ENCODE assay signal across 1 cellular context in the genomic region with DNA sequence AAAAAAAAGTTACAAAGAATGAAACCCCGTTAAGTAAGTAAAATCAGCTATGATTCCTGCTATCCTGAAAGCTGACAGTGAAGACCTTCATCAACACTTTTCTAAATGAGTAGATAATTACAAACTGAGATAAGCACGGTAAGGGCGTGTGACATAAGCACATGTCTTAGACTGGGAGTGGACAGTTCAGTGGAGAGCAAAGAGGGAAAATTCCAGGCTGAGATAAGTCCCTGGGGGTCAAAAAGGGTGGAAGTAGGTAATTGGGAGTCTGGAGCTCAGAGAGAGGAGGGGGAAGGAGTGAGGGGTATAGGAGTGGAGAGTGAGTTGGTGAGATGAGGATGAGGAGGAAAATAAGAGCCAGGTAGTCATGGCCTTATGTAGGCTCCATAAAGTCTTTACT.
TF ChIP-seq lines count a peak whose summit lies in the region.

No MANE protein-coding gene starts in this region.

TF ChIP-seq in H1, 55 proteins besides CTCF, POLR2A, EP300 and RAD21:
- no peak for TF ChIP-seq CHD2 (IDR thresholded peaks at IDR 0.05; ENCODE audit: low read length)
- TF ChIP-seq CBX8 (IDR thresholded peaks at IDR 0.05; ENCODE audit: borderline replicate concordance, low read depth, low read length), result no peak
- TF ChIP-seq CTBP2 (IDR thresholded peaks at IDR 0.05; ENCODE audit: borderline replicate concordance, insufficient read depth, insufficient read length, low read length), result no peak
- TF ChIP-seq SP2 (IDR thresholded peaks at IDR 0.05; ENCODE audit: low read length), result no peak
- no peak for TF ChIP-seq KDM5A (IDR thresholded peaks at IDR 0.05; ENCODE audit: low read length)
- TF ChIP-seq, protein P1, sequence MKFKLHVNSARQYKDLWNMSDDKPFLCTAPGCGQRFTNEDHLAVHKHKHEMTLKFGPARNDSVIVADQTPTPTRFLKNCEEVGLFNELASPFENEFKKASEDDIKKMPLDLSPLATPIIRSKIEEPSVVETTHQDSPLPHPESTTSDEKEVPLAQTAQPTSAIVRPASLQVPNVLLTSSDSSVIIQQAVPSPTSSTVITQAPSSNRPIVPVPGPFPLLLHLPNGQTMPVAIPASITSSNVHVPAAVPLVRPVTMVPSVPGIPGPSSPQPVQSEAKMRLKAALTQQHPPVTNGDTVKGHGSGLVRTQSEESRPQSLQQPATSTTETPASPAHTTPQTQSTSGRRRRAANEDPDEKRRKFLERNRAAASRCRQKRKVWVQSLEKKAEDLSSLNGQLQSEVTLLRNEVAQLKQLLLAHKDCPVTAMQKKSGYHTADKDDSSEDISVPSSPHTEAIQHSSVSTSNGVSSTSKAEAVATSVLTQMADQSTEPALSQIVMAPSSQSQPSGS (IDR thresholded peaks at IDR 0.05; ENCODE audit: low read length), result no peak
- no peak for TF ChIP-seq JUND (IDR thresholded peaks at IDR 0.05; ENCODE audit: low read length)
- TF ChIP-seq BCL11A (IDR thresholded peaks at IDR 0.05; ENCODE audit: low read depth in 2 of 2, low read length in 2 of 2), result no peak
- TF ChIP-seq NRF1 (IDR thresholded peaks at IDR 0.05; ENCODE audit: low read depth, low read length), result no peak
- TF ChIP-seq, protein P2, sequence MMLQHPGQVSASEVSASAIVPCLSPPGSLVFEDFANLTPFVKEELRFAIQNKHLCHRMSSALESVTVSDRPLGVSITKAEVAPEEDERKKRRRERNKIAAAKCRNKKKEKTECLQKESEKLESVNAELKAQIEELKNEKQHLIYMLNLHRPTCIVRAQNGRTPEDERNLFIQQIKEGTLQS (IDR thresholded peaks at IDR 0.05; ENCODE audit: insufficient read depth, low read depth, low read length), result no peak
- TF ChIP-seq KDM1A (IDR thresholded peaks at IDR 0.05; ENCODE audit: borderline replicate concordance, low read length), result no peak
- TF ChIP-seq ZNF274 (IDR thresholded peaks at IDR 0.05; ENCODE audit: borderline replicate concordance, extremely low read depth, low read length), result no peak
- TF ChIP-seq JUN (IDR thresholded peaks at IDR 0.05; ENCODE audit: low read depth, low read length), result no peak
- no peak for TF ChIP-seq SIX5 (IDR thresholded peaks at IDR 0.05; ENCODE audit: low read depth, low read length)
- TF ChIP-seq TCF12 (IDR thresholded peaks at IDR 0.05; ENCODE audit: low read depth, low read length), result no peak
- no peak for TF ChIP-seq PHF8 (conservative IDR thresholded peaks at IDR 0.05; ENCODE audit: low read depth, low read length)
- no peak for TF ChIP-seq HDAC6 (IDR thresholded peaks at IDR 0.05; ENCODE audit: low read depth, low read length)
- no peak for TF ChIP-seq CHD1 (IDR thresholded peaks at IDR 0.05; ENCODE audit: low read depth, low read length)
- TF ChIP-seq MAFK (IDR thresholded peaks at IDR 0.05; ENCODE audit: low read depth, low read length), result no peak
